In the genomic region with DNA sequence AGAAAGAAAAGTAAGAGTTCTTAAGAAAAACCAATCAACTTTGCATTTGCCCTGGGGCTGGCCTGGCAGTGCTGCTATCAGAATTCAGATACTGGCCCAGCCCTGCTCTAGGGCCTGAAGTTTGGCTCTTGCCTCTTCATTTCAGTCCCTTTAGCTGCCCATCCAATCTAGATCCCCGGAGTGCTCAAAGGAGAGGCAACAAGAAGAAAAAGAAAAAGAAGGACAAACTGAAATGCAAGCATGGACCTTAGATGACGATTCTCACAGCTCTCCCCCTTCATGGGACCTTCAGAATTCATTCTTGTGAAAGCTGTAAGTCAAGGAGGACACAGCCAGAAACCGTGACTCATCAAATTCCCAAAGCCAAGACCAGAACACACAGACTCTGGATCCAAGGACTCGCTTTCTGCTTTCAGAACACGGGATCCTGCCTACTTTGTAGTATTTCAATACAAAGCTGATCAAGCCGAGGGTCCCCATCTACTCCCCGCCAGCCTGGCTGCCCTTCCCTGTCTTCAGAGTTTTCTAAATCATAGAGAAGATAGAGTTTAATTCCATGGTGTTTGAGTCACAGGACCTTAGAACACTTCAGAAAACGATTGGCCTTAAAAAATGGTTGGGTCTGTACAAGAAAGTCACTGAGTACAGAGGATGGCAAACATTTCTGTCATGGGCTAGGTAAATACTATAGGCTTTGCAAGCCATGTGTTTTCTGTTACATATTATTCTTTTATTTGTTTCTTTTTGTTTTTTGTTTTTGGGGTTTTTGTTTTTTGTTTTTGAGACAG, we compare ENCODE assay signal across 1 cellular context.
TF ChIP-seq lines count a peak whose summit lies in the region.

No MANE protein-coding gene starts in this region.

TF ChIP-seq in HCT116, 20 proteins besides CTCF, POLR2A, EP300 and RAD21 (continued from another document):
- TF ChIP-seq, protein P1, sequence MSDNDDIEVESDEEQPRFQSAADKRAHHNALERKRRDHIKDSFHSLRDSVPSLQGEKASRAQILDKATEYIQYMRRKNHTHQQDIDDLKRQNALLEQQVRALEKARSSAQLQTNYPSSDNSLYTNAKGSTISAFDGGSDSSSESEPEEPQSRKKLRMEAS (IDR thresholded peaks at IDR 0.05) = no peak
- TF ChIP-seq SP1 (IDR thresholded peaks at IDR 0.05; ENCODE audit: low read depth) (no peak), CEBPB (IDR thresholded peaks at IDR 0.05; ENCODE audit: low read depth) (peak; percentile 30; the same call in 1 of the 2 replicates), EGR1 (IDR thresholded peaks at IDR 0.05; ENCODE audit: low read depth) (no peak), TCF7L2 (IDR thresholded peaks at IDR 0.05; ENCODE audit: borderline replicate concordance, extremely low read depth, insufficient read depth, insufficient read length) (no peak)
- TF ChIP-seq, protein P2, sequence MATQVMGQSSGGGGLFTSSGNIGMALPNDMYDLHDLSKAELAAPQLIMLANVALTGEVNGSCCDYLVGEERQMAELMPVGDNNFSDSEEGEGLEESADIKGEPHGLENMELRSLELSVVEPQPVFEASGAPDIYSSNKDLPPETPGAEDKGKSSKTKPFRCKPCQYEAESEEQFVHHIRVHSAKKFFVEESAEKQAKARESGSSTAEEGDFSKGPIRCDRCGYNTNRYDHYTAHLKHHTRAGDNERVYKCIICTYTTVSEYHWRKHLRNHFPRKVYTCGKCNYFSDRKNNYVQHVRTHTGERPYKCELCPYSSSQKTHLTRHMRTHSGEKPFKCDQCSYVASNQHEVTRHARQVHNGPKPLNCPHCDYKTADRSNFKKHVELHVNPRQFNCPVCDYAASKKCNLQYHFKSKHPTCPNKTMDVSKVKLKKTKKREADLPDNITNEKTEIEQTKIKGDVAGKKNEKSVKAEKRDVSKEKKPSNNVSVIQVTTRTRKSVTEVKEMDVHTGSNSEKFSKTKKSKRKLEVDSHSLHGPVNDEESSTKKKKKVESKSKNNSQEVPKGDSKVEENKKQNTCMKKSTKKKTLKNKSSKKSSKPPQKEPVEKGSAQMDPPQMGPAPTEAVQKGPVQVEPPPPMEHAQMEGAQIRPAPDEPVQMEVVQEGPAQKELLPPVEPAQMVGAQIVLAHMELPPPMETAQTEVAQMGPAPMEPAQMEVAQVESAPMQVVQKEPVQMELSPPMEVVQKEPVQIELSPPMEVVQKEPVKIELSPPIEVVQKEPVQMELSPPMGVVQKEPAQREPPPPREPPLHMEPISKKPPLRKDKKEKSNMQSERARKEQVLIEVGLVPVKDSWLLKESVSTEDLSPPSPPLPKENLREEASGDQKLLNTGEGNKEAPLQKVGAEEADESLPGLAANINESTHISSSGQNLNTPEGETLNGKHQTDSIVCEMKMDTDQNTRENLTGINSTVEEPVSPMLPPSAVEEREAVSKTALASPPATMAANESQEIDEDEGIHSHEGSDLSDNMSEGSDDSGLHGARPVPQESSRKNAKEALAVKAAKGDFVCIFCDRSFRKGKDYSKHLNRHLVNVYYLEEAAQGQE (IDR thresholded peaks at IDR 0.05; ENCODE audit: low read depth) = no peak
- TF ChIP-seq, protein P3, sequence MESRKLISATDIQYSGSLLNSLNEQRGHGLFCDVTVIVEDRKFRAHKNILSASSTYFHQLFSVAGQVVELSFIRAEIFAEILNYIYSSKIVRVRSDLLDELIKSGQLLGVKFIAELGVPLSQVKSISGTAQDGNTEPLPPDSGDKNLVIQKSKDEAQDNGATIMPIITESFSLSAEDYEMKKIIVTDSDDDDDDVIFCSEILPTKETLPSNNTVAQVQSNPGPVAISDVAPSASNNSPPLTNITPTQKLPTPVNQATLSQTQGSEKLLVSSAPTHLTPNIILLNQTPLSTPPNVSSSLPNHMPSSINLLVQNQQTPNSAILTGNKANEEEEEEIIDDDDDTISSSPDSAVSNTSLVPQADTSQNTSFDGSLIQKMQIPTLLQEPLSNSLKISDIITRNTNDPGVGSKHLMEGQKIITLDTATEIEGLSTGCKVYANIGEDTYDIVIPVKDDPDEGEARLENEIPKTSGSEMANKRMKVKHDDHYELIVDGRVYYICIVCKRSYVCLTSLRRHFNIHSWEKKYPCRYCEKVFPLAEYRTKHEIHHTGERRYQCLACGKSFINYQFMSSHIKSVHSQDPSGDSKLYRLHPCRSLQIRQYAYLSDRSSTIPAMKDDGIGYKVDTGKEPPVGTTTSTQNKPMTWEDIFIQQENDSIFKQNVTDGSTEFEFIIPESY (IDR thresholded peaks at IDR 0.05; ENCODE audit: extremely low read depth, insufficient replicate concordance, low read length) = no peak
